Comparison of ENCODE assay signal across 15 cellular contexts in the genomic region with DNA sequence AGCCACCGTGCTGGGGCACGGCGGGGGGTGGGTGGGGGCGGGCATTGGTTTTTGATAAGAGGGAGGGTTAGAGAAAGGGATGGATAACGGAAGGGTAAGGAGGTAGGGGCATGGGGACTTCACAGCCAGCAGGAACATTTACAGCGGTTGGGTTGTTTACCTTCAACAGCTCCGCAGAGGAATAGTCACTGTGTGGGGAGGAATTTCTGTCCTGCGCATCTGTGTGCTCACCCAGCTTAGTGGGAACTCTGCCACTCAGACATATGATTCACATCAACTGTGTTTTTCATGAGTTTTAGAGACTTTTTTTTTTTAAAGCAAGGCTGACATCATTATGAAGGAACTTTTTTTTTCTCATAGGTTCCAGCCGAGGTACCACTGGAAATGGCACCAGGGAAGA. TPM values are rescaled to one million over a fixed set of nuclear protein-coding genes. Genes with fewer than 3 reads are reported as not detected.
DNase-seq lines count a peak whose midpoint lies in the region; ATAC-seq lines count a peak whose summit lies in the region.
"Had no signal": no experiment of that assay in that cellular context is flagged by ENCODE, and none has a peak within 500 bp of the region (broad histone marks: within the 10 kb centered on the region; RNA-seq: fewer than 3 reads in every experiment).

No MANE protein-coding gene starts in this region.

- H3K27ac ChIP-seq in GM23248: no peak overlapping the region
- H3K27ac ChIP-seq in SJCRH30: no peak overlapping the region
- H3K27ac ChIP-seq: HL-60 had no signal

- H3K9me3 ChIP-seq in GM23248 (ENCODE audit: low read depth) (no peaks in the 10 kb centered on the region), SJCRH30 (replicated peaks) (no peaks in the 10 kb centered on the region)
- H3K9me3 ChIP-seq: esophagus muscularis mucosa, HAP-1 had no signal

- H3K4me2 ChIP-seq in GM23248 (ENCODE audit: unreplicated experiment): peak overlapping the region; percentile 22

- no peak for ATAC-seq in GM19397 (IDR thresholded peaks at IDR 0.05; ENCODE audit: unreplicated experiment)
- ATAC-seq in GM21717 (IDR thresholded peaks at IDR 0.05; ENCODE audit: unreplicated experiment): no peak
- ATAC-seq: activated naive CD8-positive, alpha-beta T cell treated with anti-CD3 and anti-CD28 coated beads, Interleukin-2, amount 50 U/mL, for 24 hours had no signal

- no peaks in the 10 kb centered on the region for H3K9me2 ChIP-seq in GM23248 (ENCODE audit: insufficient read depth)

- H3K4me3 ChIP-seq in GM23248: no peak overlapping the region
- H3K4me3 ChIP-seq in SJCRH30: no peak overlapping the region
- H3K4me3 ChIP-seq: esophagus muscularis mucosa, HAP-1 had no signal

- H3K79me2 ChIP-seq in GM23248 (ENCODE audit: insufficient read depth): no peaks in the 10 kb centered on the region

- no peak overlapping the region for H3K9ac ChIP-seq in GM23248

- DNase-seq in GM23248 (peak; percentile 96), SJCRH30 (peak; percentile 23 to 46), fibroblast of the conjunctiva (ENCODE audit: low read depth) (peak; percentile 78), renal cortical epithelial cell (ENCODE audit: low read depth) (peak; percentile 82), SIG-M5 treated with dmso at 0.1 percent for 504 hours (lab: John Stamatoyannopoulos, UW; ENCODE audit: unreplicated experiment) (no peak), LoVo (ENCODE audit: low spot score) (no peak)
- DNase-seq: activated CD4-positive, alpha-beta memory T cell treated with anti-CD3 and anti-CD28 coated beads, Interleukin-2, amount 10 ng/mL, durations not matched to agents 7 days and 5 days; activated naive CD8-positive, alpha-beta T cell treated with anti-CD3 and anti-CD28 coated beads, Interleukin-2, amount 50 U/mL, for 24 hours; NCI-H2029 treated with DMSO at 0.1 percent for 48 hours; stimulated activated naive CD4-positive, alpha-beta T cell treated with Interleukin-2 at 50 U/mL for 16 hours had no signal

- no peaks in the 10 kb centered on the region for H4K20me1 ChIP-seq in GM23248 (ENCODE audit: insufficient read depth)

- in situ Hi-C loops in GM23248 (cut with MboI): no loop called here

- H2AFZ ChIP-seq in GM23248: no peak overlapping the region

- no peaks in the 10 kb centered on the region for H3F3A ChIP-seq in GM23248 (ENCODE audit: insufficient read depth)

- no peaks in the 10 kb centered on the region for H3K36me3 ChIP-seq in GM23248 (ENCODE audit: low read depth)
- no peaks in the 10 kb centered on the region for H3K36me3 ChIP-seq in SJCRH30
- H3K36me3 ChIP-seq: esophagus muscularis mucosa, HAP-1 had no signal

- H3K27me3 ChIP-seq in GM23248 (replicated peaks; ENCODE audit: insufficient read depth): peaks cover 5% of the 10 kb centered on the region; the same call in 1 of the 2 replicates
- H3K27me3 ChIP-seq in SJCRH30: no peaks in the 10 kb centered on the region

- 17 to 19% methylated on average over 8 to 9 of the region's 9 CpGs for WGBS in GM23248 (ENCODE audit: low coverage in 1 of 2, low lambda C conversion rate in 2 of 2, missing lambda C conversion rate in 2 of 2), 2 experiments

- H3K4me1 ChIP-seq in GM23248 (ENCODE audit: insufficient read depth) (peaks cover 4% of the 10 kb centered on the region), SJCRH30 (peaks cover 11% of the 10 kb centered on the region)
- H3K4me1 ChIP-seq: esophagus muscularis mucosa, HAP-1 had no signal

RNA-seq across cellular contexts. Expression of gene CHRD, which starts 19.6 kb away (rescaled TPM):
- 0.22 and 0.25 TPM in 2 replicates for total RNA-seq in GM23248 (2014; rRNA removed; shearing (Covaris generic))
- polyA plus RNA-seq in GM23248 (2016; fragmentation: Nextera tagmentation; extraction: Ambion mirVana): 0.13 and 0.15 TPM in 2 replicates
- 8.2 and 9.0 TPM in 2 replicates for total RNA-seq in SJCRH30 (2014; rRNA removed; shearing (Covaris generic))
- 3.0 and 23.9 TPM in 2 replicates for total RNA-seq in renal cortical epithelial cell
- total RNA-seq: activated CD4-positive, alpha-beta memory T cell treated with anti-CD3 and anti-CD28 coated beads, Interleukin-2, amount 10 ng/mL, durations not matched to agents 7 days and 5 days had no signal

RNA-seq across cellular contexts. Expression of gene THPO, which starts 21.4 kb away (rescaled TPM):
- total RNA-seq in GM23248 (2014; rRNA removed; shearing (Covaris generic)): not detected in 2 replicates
- not detected in 2 replicates for polyA plus RNA-seq in GM23248 (2016; fragmentation: Nextera tagmentation; extraction: Ambion mirVana)
- 0.61 and 1.2 TPM in 2 replicates for total RNA-seq in SJCRH30 (2014; rRNA removed; shearing (Covaris generic))
- total RNA-seq in renal cortical epithelial cell: 0.35 and 0.69 TPM in 2 replicates
- total RNA-seq: activated CD4-positive, alpha-beta memory T cell treated with anti-CD3 and anti-CD28 coated beads, Interleukin-2, amount 10 ng/mL, durations not matched to agents 7 days and 5 days had no signal

RNA-seq across cellular contexts. Expression of gene POLR2H, which starts 37.9 kb away (rescaled TPM):
- total RNA-seq in GM23248 (2014; rRNA removed; shearing (Covaris generic)): 73.0 and 81.2 TPM in 2 replicates
- polyA plus RNA-seq in GM23248 (2016; fragmentation: Nextera tagmentation; extraction: Ambion mirVana): 66.3 and 69.7 TPM in 2 replicates
- total RNA-seq in SJCRH30 (2014; rRNA removed; shearing (Covaris generic)): 86.8 and 91.6 TPM in 2 replicates
- 97.3 and 161 TPM in 2 replicates for total RNA-seq in renal cortical epithelial cell

RNA-seq across cellular contexts. Expression of gene CLCN2, which starts 38.0 kb away (rescaled TPM):
- total RNA-seq in GM23248 (2014; rRNA removed; shearing (Covaris generic)): 1.2 and 1.8 TPM in 2 replicates
- 1.3 and 1.5 TPM in 2 replicates for polyA plus RNA-seq in GM23248 (2016; fragmentation: Nextera tagmentation; extraction: Ambion mirVana)
- 4.1 and 5.5 TPM in 2 replicates for total RNA-seq in SJCRH30 (2014; rRNA removed; shearing (Covaris generic))
- total RNA-seq in renal cortical epithelial cell: 1.7 and 3.5 TPM in 2 replicates

Comparison
In these comparisons a context has a peak if more than half of its experiments do, and no peak if none do; other contexts are left out.
1. DNase-seq: peak in GM23248 (single experiment), SJCRH30 (2 of 2), fibroblast of the conjunctiva (single experiment) and renal cortical epithelial cell (single experiment); none in SIG-M5 treated with dmso at 0.1 percent for 504 hours (single experiment) and LoVo (single experiment).